9 cellular contexts compared by ENCODE assay signal in genomic region chr6:37547564-37548061, GRCh38. TPM values are rescaled to one million over a fixed set of nuclear protein-coding genes. Genes with fewer than 3 reads are reported as not detected.
DNase-seq lines count a peak whose midpoint lies in the region; ATAC-seq and TF ChIP-seq lines count a peak whose summit lies in the region.
"Had no signal": no experiment of that assay in that cellular context is flagged by ENCODE, and none has a peak within 500 bp of the region (broad histone marks: within the 10 kb centered on the region; RNA-seq: fewer than 3 reads in every experiment).

No MANE protein-coding gene starts in this region.

- H3K36me3 ChIP-seq in ACC112 (ENCODE audit: insufficient read depth, low read length) (no peaks in the 10 kb centered on the region), fibroblast of lung (ENCODE audit: control insufficient read depth, insufficient read depth, low read length) (no peaks in the 10 kb centered on the region)

- H3K79me2 ChIP-seq in ACC112 (ENCODE audit: control insufficient read depth, insufficient read depth, low read length, unreplicated experiment) (no peaks in the 10 kb centered on the region), fibroblast of lung (ENCODE audit: control insufficient read depth, insufficient read depth, low read length) (no peaks in the 10 kb centered on the region)

- no peaks in the 10 kb centered on the region for H4K20me1 ChIP-seq in fibroblast of lung (ENCODE audit: control insufficient read depth, extremely low read depth, insufficient read depth, low read length)

- DNase-seq in fibroblast of lung (ENCODE audit: low read depth in 2 of 2) = peak; percentile 70 to 76
- DNase-seq in OCI-M2 (lab: John Stamatoyannopoulos, UW; ENCODE audit: unreplicated experiment) = no peak
- no peak for DNase-seq in GM19238 (ENCODE audit: insufficient read length, low spot score)
- no peak for DNase-seq in midbrain (lab: John Stamatoyannopoulos, UW)
- DNase-seq in stimulated activated CD8-positive, alpha-beta memory T cell treated with anti-CD3 and anti-CD28 coated beads, Interleukin-4, amount 100 ng/mL, for 48 hours = no peak

- H3K4me1 ChIP-seq in ACC112 (ENCODE audit: control insufficient read depth, insufficient read depth, low read length, unreplicated experiment) (peaks cover 26% of the 10 kb centered on the region), fibroblast of lung (ENCODE audit: control insufficient read depth, extremely low read depth, insufficient read depth, low read length) (peaks cover 4% of the 10 kb centered on the region)

- no peaks in the 10 kb centered on the region for H3K9me3 ChIP-seq in fibroblast of lung (ENCODE audit: control insufficient read depth, insufficient read depth, low read depth, low read length)

- peak overlapping the region; percentile 25; the same call in 1 of the 2 replicates for H3K27ac ChIP-seq in ACC112 (ENCODE audit: low read depth, low read length)
- H3K27ac ChIP-seq in fibroblast of lung (ENCODE audit: insufficient read depth, low read length) = no peak overlapping the region
- H3K27ac ChIP-seq: KMS-11 had no signal

- H3K4me2 ChIP-seq in fibroblast of lung (ENCODE audit: extremely low read depth, insufficient read depth, low read length) = peak overlapping the region; percentile 8
- H3K4me2 ChIP-seq: KMS-11 had no signal

- H3K4me3 ChIP-seq in ACC112 (ENCODE audit: low read depth, low read length) = no peak overlapping the region
- no peak overlapping the region for H3K4me3 ChIP-seq in fibroblast of lung (replicated peaks in 1 of 4; ENCODE audit: control extremely low read depth in 1 of 4, insufficient read depth in 1 of 4, low read depth in 3 of 4, low read length in 4 of 4)

- peak; percentile 56 for ATAC-seq in GM21423 (IDR thresholded peaks at IDR 0.05; ENCODE audit: unreplicated experiment)

- TF ChIP-seq CTCF in fibroblast of lung (conservative IDR thresholded peaks at IDR 0.05 in 1 of 2, IDR thresholded peaks at IDR 0.05 in 1 of 2; ENCODE audit: low read depth in 1 of 2, low read length in 2 of 2) = no peak

- H2AFZ ChIP-seq in ACC112 (ENCODE audit: low read length, unreplicated experiment) (peak overlapping the region; percentile 71), fibroblast of lung (ENCODE audit: low read length) (peak overlapping the region; percentile 27)

- H3K27me3 ChIP-seq in ACC112 (ENCODE audit: insufficient read depth, low read length) = no peaks in the 10 kb centered on the region
- peaks cover 21% of the 10 kb centered on the region for H3K27me3 ChIP-seq in fibroblast of lung (ENCODE audit: control insufficient read depth, insufficient read depth, low read length)

- no peak overlapping the region for H3K9ac ChIP-seq in fibroblast of lung (ENCODE audit: insufficient read depth, low read length)
- H3K9ac ChIP-seq: KMS-11 had no signal

TF ChIP-seq in PFSK-1, 5 proteins besides CTCF, POLR2A, EP300 and RAD21:
- TF ChIP-seq REST (IDR thresholded peaks at IDR 0.05; ENCODE audit: insufficient read depth in 1 of 2, low read depth in 2 of 2, low read length in 2 of 2) (peak; percentile 33 to 68; a peak in 1 of 4 replicates), SIN3A (IDR thresholded peaks at IDR 0.05; ENCODE audit: borderline replicate concordance, insufficient read depth, low read length) (0 out of 2 replicates have a peak, but pooled peaks have one; percentile 45), FOXP2 (optimal IDR thresholded peaks at IDR 0.05; ENCODE audit: borderline replicate concordance, extremely low read depth, extremely low read length, insufficient read depth) (no peak), TAF1 (IDR thresholded peaks at IDR 0.05; ENCODE audit: borderline replicate concordance, insufficient read depth, low read length) (peak; percentile 43; the same call in 1 of the 2 replicates), POLR2AphosphoS5 (IDR thresholded peaks at IDR 0.05; ENCODE audit: low read depth, low read length) (peak; percentile 35; the same call in 1 of the 2 replicates)
TF ChIP-seq in PFSK-1: peak in this region for 4.

RNA-seq across cellular contexts. Expression of gene CCDC167, which starts 47.9 kb away (rescaled TPM):
- polyA plus RNA-seq in PFSK-1 (2012; ENCODE audit: insufficient read length, low read depth) = 28.5 TPM
- 8.3 and 12.8 TPM in 2 replicates for total RNA-seq in fibroblast of lung
- polyA plus RNA-seq in fibroblast of lung = 35.7 and 40.4 TPM in 2 replicates
- polyA plus RNA-seq in fibroblast of lung (2012) = 30.3 and 36.6 TPM in 2 replicates
- polyA minus RNA-seq in fibroblast of lung (ENCODE audit: low replicate concordance) = 12.1 and 15.9 TPM in 2 replicates

Comparison
In these comparisons a context has a peak if more than half of its experiments do, and no peak if none do; other contexts are left out.
1. DNase-seq: peak in fibroblast of lung (2 of 2); none in OCI-M2 (single experiment), GM19238 (single experiment), midbrain (single experiment) and stimulated activated CD8-positive, alpha-beta memory T cell treated with anti-CD3 and anti-CD28 coated beads, Interleukin-4, amount 100 ng/mL, for 48 hours (single experiment).